Comparison of ENCODE assay signal across 8 cellular contexts in the genomic region with DNA sequence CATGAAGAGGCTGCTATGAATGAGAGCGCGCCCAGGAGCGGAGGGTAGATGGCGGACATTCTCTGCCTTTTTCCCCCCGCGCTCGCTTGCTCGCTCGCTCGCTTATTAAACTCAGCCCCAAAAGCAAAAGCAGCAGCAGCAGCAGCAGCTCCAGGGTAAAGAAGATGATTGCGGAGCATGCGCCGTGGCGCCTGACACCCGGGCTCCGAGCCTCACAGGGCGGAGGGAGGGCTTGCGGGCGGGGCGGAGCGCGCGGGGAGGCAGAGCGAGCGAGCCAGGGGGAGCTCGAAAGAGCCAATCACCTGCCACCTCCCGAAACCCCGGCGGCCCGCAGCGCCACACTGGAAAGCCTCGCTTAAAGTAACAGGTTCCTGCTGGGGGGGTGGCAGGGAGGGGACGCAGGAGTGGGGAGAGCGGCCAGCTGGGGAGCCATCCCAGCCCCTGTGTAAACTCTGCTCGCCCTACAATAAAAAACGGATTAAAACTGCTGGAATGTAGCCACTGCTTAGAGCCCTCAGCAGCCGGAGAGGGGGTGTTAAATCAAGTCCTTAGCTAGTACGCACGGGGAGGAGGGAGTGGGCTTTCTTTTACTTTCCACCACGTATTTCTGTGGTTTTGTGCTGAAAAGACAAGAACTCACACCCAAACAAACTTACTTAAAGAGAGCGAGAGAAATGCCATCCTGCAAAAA. TPM values are rescaled to one million over a fixed set of nuclear protein-coding genes. Genes with fewer than 3 reads are reported as not detected.
DNase-seq lines count a peak whose midpoint lies in the region; ATAC-seq lines count a peak whose summit lies in the region.

A gene (minus strand): TSS at position 170 of the 691 bp plus-strand sequence.

- H3K4me1 Mint-ChIP-seq in activated CD4-positive, alpha-beta T cell treated with anti-CD3 and anti-CD28 coated beads, Interleukin-2, amount 10 ng/mL, durations not matched to agents 24 days and 14 days: peaks cover 44% of the 10 kb centered on the region

- no peaks in the 10 kb centered on the region for H3K27me3 Mint-ChIP-seq in activated CD4-positive, alpha-beta T cell treated with anti-CD3 and anti-CD28 coated beads, Interleukin-2, amount 10 ng/mL, durations not matched to agents 24 days and 14 days

- DNase-seq in AG20443 (ENCODE audit: low spot score) (peak; percentile 99), NCI-H446 treated with DMSO at 0.1 percent for 48 hours (lab: John Stamatoyannopoulos, UW) (peak; percentile 97), cortex of kidney (lab: John Stamatoyannopoulos, UW) (peak; percentile 84), left lobe of liver (ENCODE audit: low spot score) (peak; percentile 97)
- DNase-seq in activated CD4-positive, alpha-beta T cell treated with anti-CD3 and anti-CD28 coated beads, Interleukin-2, amount 10 ng/mL, durations not matched to agents 24 days and 14 days: peak; percentile 99
- DNase-seq in stimulated activated CD4-positive, alpha-beta T cell treated with anti-CD3 and anti-CD28 coated beads, Interleukin-2, amount 100 ng/mL, for 24 hours: peak; percentile 96 to 97

- H3K9me3 Mint-ChIP-seq in activated CD4-positive, alpha-beta T cell treated with anti-CD3 and anti-CD28 coated beads, Interleukin-2, amount 10 ng/mL, durations not matched to agents 24 days and 14 days: no peaks in the 10 kb centered on the region

- ATAC-seq in GM19043 (IDR thresholded peaks at IDR 0.05; ENCODE audit: low read depth, unreplicated experiment) (peak; percentile 68), HG03354 (IDR thresholded peaks at IDR 0.05; ENCODE audit: poor library complexity, severe bottlenecking, unreplicated experiment) (peak; percentile 79), left lobe of liver (peak; percentile 91)

- H3K36me3 Mint-ChIP-seq in activated CD4-positive, alpha-beta T cell treated with anti-CD3 and anti-CD28 coated beads, Interleukin-2, amount 10 ng/mL, durations not matched to agents 24 days and 14 days (ENCODE audit: low read depth): peaks cover 18% of the 10 kb centered on the region

- H3K27ac Mint-ChIP-seq in activated CD4-positive, alpha-beta T cell treated with anti-CD3 and anti-CD28 coated beads, Interleukin-2, amount 10 ng/mL, durations not matched to agents 24 days and 14 days: peak within 1 kb of the TSS; percentile 98

- intact Hi-C loops in activated CD4-positive, alpha-beta T cell treated with anti-CD3 and anti-CD28 coated beads, Interleukin-2, amount 10 ng/mL, durations not matched to agents 24 days and 14 days (cut with micrococcal nuclease): loop anchor here (1.0 to 5.0 kb wide), 19 partner anchors 21 to 646 kb away; a partner anchor contains a TSS

- peak within 1 kb of the TSS; percentile 92 for H3K4me3 Mint-ChIP-seq in activated CD4-positive, alpha-beta T cell treated with anti-CD3 and anti-CD28 coated beads, Interleukin-2, amount 10 ng/mL, durations not matched to agents 24 days and 14 days

RNA-seq across cellular contexts. Expression of the gene that starts here (rescaled TPM):
- total RNA-seq in activated CD4-positive, alpha-beta T cell treated with anti-CD3 and anti-CD28 coated beads, Interleukin-2, amount 10 ng/mL, durations not matched to agents 24 days and 14 days: 26.5 and 27.8 TPM in 2 replicates
- total RNA-seq in left lobe of liver: 2.0 TPM

Comparison
In these comparisons a context has a peak if more than half of its experiments do, and no peak if none do; other contexts are left out.
1. Peak in every context shown above with its lines: DNase-seq and ATAC-seq.